In the genomic region with DNA sequence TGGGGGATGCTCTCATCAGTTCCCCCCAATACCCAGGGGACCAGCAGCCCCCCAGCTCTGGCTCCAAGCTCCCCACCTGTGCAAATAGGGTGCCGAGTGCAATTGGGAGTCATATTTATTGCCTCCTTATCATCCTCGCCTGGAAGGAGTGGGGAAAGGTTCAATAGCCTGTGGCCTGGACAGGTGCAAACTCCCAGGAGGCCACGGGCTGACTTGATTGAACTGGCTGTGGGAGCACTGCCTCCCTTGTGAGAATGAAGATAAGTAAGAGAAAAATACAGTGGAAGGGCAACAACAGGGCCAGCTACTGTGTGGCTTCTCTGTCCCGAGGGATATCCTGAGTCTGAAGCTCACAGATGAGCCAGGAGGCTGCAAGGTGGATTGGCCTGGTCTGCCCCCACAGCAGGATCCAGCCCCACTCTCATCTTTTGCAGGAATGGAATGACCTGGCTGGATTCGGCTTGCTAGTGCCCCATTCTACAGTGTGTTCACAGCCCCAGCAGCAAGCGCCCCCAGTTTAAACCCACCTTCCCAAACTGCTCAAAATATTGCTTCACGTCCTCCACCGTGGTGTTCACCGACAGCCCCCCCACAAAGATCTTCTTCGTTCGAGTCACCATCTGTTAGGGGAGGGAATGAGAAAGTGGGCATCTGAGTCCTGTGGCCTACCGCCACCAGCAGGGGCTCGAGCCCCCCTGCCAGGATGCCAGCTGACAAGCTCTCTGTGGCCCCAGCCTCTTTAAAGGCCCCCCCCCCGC, we compare ENCODE assay signal across 16 cellular contexts. TPM values are rescaled to one million over a fixed set of nuclear protein-coding genes. Genes with fewer than 3 reads are reported as not detected.
DNase-seq lines count a peak whose midpoint lies in the region; ATAC-seq and TF ChIP-seq lines count a peak whose summit lies in the region.
"Had no signal": no experiment of that assay in that cellular context is flagged by ENCODE, and none has a peak within 500 bp of the region (broad histone marks: within the 10 kb centered on the region; RNA-seq: fewer than 3 reads in every experiment).

No MANE protein-coding gene starts in this region.

- DNase-seq in NCI-H1105 (lab: John Stamatoyannopoulos, UW) (peak; percentile 3), NCI-H1105 treated with DMSO at 0.1 percent for 48 hours (lab: John Stamatoyannopoulos, UW) (no peak), NCI-H524 (lab: John Stamatoyannopoulos, UW) (peak; percentile 93 to 97), glutamatergic neuron (peak; percentile 60), CD1c-positive myeloid dendritic cell (ENCODE audit: extremely low spot score) (no peak), upper lobe of left lung (no peak)
- DNase-seq in activated CD4-positive, alpha-beta T cell treated with anti-CD3 and anti-CD28 coated beads, Interleukin-2, amount 10 ng/mL, durations not matched to agents 24 days and 14 days = no peak
- DNase-seq: activated CD8-positive, alpha-beta memory T cell treated with anti-CD3 and anti-CD28 coated beads, Interleukin-2, amount 50 U/mL, for 48 hours; Caco-2 had no signal

- intact Hi-C loops in activated CD4-positive, alpha-beta T cell treated with anti-CD3 and anti-CD28 coated beads, Interleukin-2, amount 10 ng/mL, durations not matched to agents 24 days and 14 days (cut with micrococcal nuclease) = loop anchor here (5.0 kb wide), 1 partner anchor 35 kb away; a partner anchor contains a TSS

- TF ChIP-seq POLR2A in upper lobe of left lung (IDR thresholded peaks at IDR 0.05) = no peak

- TF ChIP-seq CTCF in glutamatergic neuron (IDR thresholded peaks at IDR 0.05; ENCODE audit: partially characterized antibody, unreplicated experiment) (no peak), upper lobe of left lung (IDR thresholded peaks at IDR 0.05) (no peak)

- peaks cover 39% of the 10 kb centered on the region for H3K9me3 Mint-ChIP-seq in glutamatergic neuron (ENCODE audit: unreplicated experiment)
- no peaks in the 10 kb centered on the region for H3K9me3 Mint-ChIP-seq in activated CD4-positive, alpha-beta T cell treated with anti-CD3 and anti-CD28 coated beads, Interleukin-2, amount 10 ng/mL, durations not matched to agents 24 days and 14 days
- H3K9me3 Mint-ChIP-seq: T-cell had no signal

- peak overlapping the region; percentile 90 for H3K4me3 Mint-ChIP-seq in glutamatergic neuron (ENCODE audit: unreplicated experiment)
- H3K4me3 Mint-ChIP-seq in activated CD4-positive, alpha-beta T cell treated with anti-CD3 and anti-CD28 coated beads, Interleukin-2, amount 10 ng/mL, durations not matched to agents 24 days and 14 days = no peak overlapping the region

- H3K36me3 ChIP-seq in skeletal muscle tissue (ENCODE audit: control insufficient read depth in 3 of 3, insufficient read depth in 3 of 3, low read length in 3 of 3) = no peaks in the 10 kb centered on the region
- H3K36me3 ChIP-seq in upper lobe of left lung = no peaks in the 10 kb centered on the region
- H3K36me3 ChIP-seq: right atrium auricular region had no signal

- H3K27ac ChIP-seq in skeletal muscle tissue (ENCODE audit: low read depth, low read length) = no peak overlapping the region
- H3K27ac ChIP-seq in upper lobe of left lung = no peak overlapping the region
- H3K27ac ChIP-seq: epithelial cell of prostate had no signal

- no peak for TF ChIP-seq EP300 in upper lobe of left lung (IDR thresholded peaks at IDR 0.05)

- H3K27me3 ChIP-seq in skeletal muscle tissue (ENCODE audit: control insufficient read depth in 3 of 3, insufficient read depth in 3 of 3, low read length in 3 of 3) = peaks cover 9 to 55% (median 40%) of the 10 kb centered on the region in 3 donors
- H3K27me3 ChIP-seq in upper lobe of left lung = peaks cover 0 to 15% (median 6%) of the 10 kb centered on the region in 4 donors
- H3K27me3 ChIP-seq: right atrium auricular region had no signal

- H3K9me3 ChIP-seq in skeletal muscle tissue (ENCODE audit: control insufficient read depth in 3 of 3, low read length in 3 of 3) (no peaks in the 10 kb centered on the region), upper lobe of left lung (no peaks in the 10 kb centered on the region)
- H3K9me3 ChIP-seq: Caco-2, right atrium auricular region had no signal

- H3K4me1 Mint-ChIP-seq in glutamatergic neuron (ENCODE audit: low read depth, unreplicated experiment) = peaks cover 73% of the 10 kb centered on the region
- H3K4me1 Mint-ChIP-seq in activated CD4-positive, alpha-beta T cell treated with anti-CD3 and anti-CD28 coated beads, Interleukin-2, amount 10 ng/mL, durations not matched to agents 24 days and 14 days = peaks cover 3% of the 10 kb centered on the region

- H3K27ac Mint-ChIP-seq in glutamatergic neuron (ENCODE audit: unreplicated experiment) = peak overlapping the region; percentile 100
- H3K27ac Mint-ChIP-seq in activated CD4-positive, alpha-beta T cell treated with anti-CD3 and anti-CD28 coated beads, Interleukin-2, amount 10 ng/mL, durations not matched to agents 24 days and 14 days = no peak overlapping the region
- H3K27ac Mint-ChIP-seq: activated naive CD8-positive, alpha-beta T cell had no signal

- peaks cover 38% of the 10 kb centered on the region for H3K27me3 Mint-ChIP-seq in glutamatergic neuron (ENCODE audit: unreplicated experiment)
- peaks cover 77% of the 10 kb centered on the region for H3K27me3 Mint-ChIP-seq in activated CD4-positive, alpha-beta T cell treated with anti-CD3 and anti-CD28 coated beads, Interleukin-2, amount 10 ng/mL, durations not matched to agents 24 days and 14 days

- 91 to 93% methylated on average over 14 of the region's 14 CpGs for WGBS in upper lobe of left lung, 2 donors

- H3K4me1 ChIP-seq in skeletal muscle tissue (ENCODE audit: control insufficient read depth in 3 of 3, insufficient read depth in 3 of 3, low read length in 3 of 3) (no peaks in the 10 kb centered on the region), upper lobe of left lung (peaks cover 3 to 20% (median 12%) of the 10 kb centered on the region in 4 donors)

- H3K4me3 ChIP-seq in skeletal muscle tissue (ENCODE audit: low read length in 3 of 3) (no peak overlapping the region), upper lobe of left lung (no peak overlapping the region)

- no peak for ATAC-seq in upper lobe of left lung (ENCODE audit: low FRiP score in 2 of 2)

- peak overlapping the region in 2 of 3 donors; percentile 10 to 53 for H3K9ac ChIP-seq in skeletal muscle tissue (ENCODE audit: low read depth in 1 of 3, low read length in 3 of 3)

- peaks cover 4% of the 10 kb centered on the region for H3K36me3 Mint-ChIP-seq in glutamatergic neuron (ENCODE audit: unreplicated experiment)
- H3K36me3 Mint-ChIP-seq in activated CD4-positive, alpha-beta T cell treated with anti-CD3 and anti-CD28 coated beads, Interleukin-2, amount 10 ng/mL, durations not matched to agents 24 days and 14 days (ENCODE audit: low read depth) = no peaks in the 10 kb centered on the region
- H3K36me3 Mint-ChIP-seq: activated naive CD8-positive, alpha-beta T cell; T-cell had no signal

RNA-seq across cellular contexts. Expression of a gene that starts 6.3 kb away (rescaled TPM):
- 229 TPM for total RNA-seq in glutamatergic neuron (ENCODE audit: unreplicated experiment)
- total RNA-seq in skeletal muscle tissue = 1.0 TPM
- under 1 TPM in 5 of 6 donors, not detected in 1; 0.43 to 0.91 (median 0.49) TPM for total RNA-seq in upper lobe of left lung
- 0.33 and 0.79 TPM in 2 replicates for total RNA-seq in activated CD4-positive, alpha-beta T cell treated with anti-CD3 and anti-CD28 coated beads, Interleukin-2, amount 10 ng/mL, durations not matched to agents 24 days and 14 days

RNA-seq across cellular contexts. Expression of a gene that starts 35.1 kb away (rescaled TPM):
- not detected for total RNA-seq in glutamatergic neuron (ENCODE audit: unreplicated experiment)
- not detected for total RNA-seq in skeletal muscle tissue
- 100 to 1,000 TPM in 2 of 6 donors, 10 to 100 TPM in 4; 10.5 to 412 (median 70.3) TPM for total RNA-seq in upper lobe of left lung
- total RNA-seq in activated CD4-positive, alpha-beta T cell treated with anti-CD3 and anti-CD28 coated beads, Interleukin-2, amount 10 ng/mL, durations not matched to agents 24 days and 14 days = not detected in 2 replicates
- total RNA-seq: Caco-2, cardiac septum, kidney epithelial cell, right atrium auricular region had no signal

Comparison
In these comparisons a context has a peak if more than half of its experiments do, and no peak if none do; other contexts are left out.
1. DNase-seq: peak in NCI-H1105 (single experiment), NCI-H524 (2 of 2) and glutamatergic neuron (single experiment); none in NCI-H1105 treated with DMSO at 0.1 percent for 48 hours (single experiment), CD1c-positive myeloid dendritic cell (single experiment), upper lobe of left lung (0 of 2) and activated CD4-positive, alpha-beta T cell treated with anti-CD3 and anti-CD28 coated beads, Interleukin-2, amount 10 ng/mL, durations not matched to agents 24 days and 14 days (single experiment).
2. RNA of a gene that starts 6.3 kb away (total RNA-seq): 229 TPM in glutamatergic neuron (single experiment); 1.0 TPM in skeletal muscle tissue (single experiment), 0.33 to 0.79 TPM in activated CD4-positive, alpha-beta T cell treated with anti-CD3 and anti-CD28 coated beads, Interleukin-2, amount 10 ng/mL, durations not matched to agents 24 days and 14 days and 0.43 to 0.91 TPM in upper lobe of left lung; every median in the first group is over 100 times any median in the second.
3. RNA of a gene that starts 35.1 kb away (total RNA-seq): 10.5 to 412 TPM in upper lobe of left lung; not detected in glutamatergic neuron (single experiment), not detected in skeletal muscle tissue (single experiment) and not detected in activated CD4-positive, alpha-beta T cell treated with anti-CD3 and anti-CD28 coated beads, Interleukin-2, amount 10 ng/mL, durations not matched to agents 24 days and 14 days; every median in the first group is over 10 times any median in the second.